ENCODE assay signal across 22 cellular contexts in the genomic region with DNA sequence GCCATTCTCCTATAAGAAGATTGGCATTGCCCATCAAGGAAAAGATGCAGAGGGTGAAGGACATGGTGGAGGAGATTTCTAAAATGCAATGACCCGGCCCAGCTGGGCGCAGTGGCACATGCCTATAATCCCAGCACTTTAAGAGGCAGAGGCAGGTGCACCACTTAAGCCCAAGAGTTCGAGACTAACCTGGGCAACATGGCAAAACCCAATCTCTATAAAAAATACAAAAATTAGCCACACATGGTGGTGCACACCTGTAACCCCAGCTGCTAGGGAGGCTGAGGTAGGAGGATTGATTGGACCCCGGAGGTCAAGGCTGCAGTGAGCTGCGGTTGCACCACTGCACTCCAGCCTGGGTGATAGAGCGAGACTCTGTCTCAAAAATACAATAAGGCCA.
"Had no signal": no experiment of that assay in that cellular context is flagged by ENCODE, and none has a peak within 500 bp of the region (broad histone marks: within the 10 kb centered on the region; RNA-seq: fewer than 3 reads in every experiment).

No MANE protein-coding gene starts in this region.

- H3K27ac Mint-ChIP-seq: mesothelial cell of epicardium had no signal

- H3K9me3 ChIP-seq: esophagus squamous epithelium, gastrocnemius medialis, heart right ventricle, left lung, lower lobe of right lung, mucosa of descending colon had no signal

- H3K36me3 ChIP-seq: esophagus squamous epithelium, gastrocnemius medialis, heart right ventricle, left lung, lower lobe of right lung had no signal

- H3K4me3 ChIP-seq: coronary artery, dorsolateral prefrontal cortex, esophagus squamous epithelium, gastrocnemius medialis, heart right ventricle, left lung, lower lobe of right lung, mucosa of descending colon had no signal

- H3K36me3 Mint-ChIP-seq: mesothelial cell of epicardium had no signal

- DNase-seq: dermis blood vessel endothelial cell; dorsolateral prefrontal cortex; effector CD4-positive, alpha-beta T cell; effector memory CD4-positive, alpha-beta T cell; esophagus squamous epithelium; foreskin fibroblast; foreskin melanocyte; gastrocnemius medialis; glutamatergic neuron; heart right ventricle; hippocampal formation; left cardiac atrium; left lung; left ventricle myocardium superior; lower lobe of right lung; mesenchymal stem cell; mucosa of descending colon had no signal

- ATAC-seq: gastrocnemius medialis, heart right ventricle, left cardiac atrium, left lung, left ventricle myocardium superior, lower lobe of right lung, mucosa of descending colon had no signal

- H3K27ac ChIP-seq: coronary artery, dorsolateral prefrontal cortex, esophagus squamous epithelium, gastrocnemius medialis, heart right ventricle, left lung, lower lobe of right lung had no signal

- FAIRE-seq: endothelial cell of umbilical vein, islet of Langerhans, keratinocyte had no signal

- H3K4me3 Mint-ChIP-seq: mesothelial cell of epicardium had no signal

- H3K27me3 ChIP-seq: gastrocnemius medialis, heart right ventricle, left lung had no signal

- H3K4me1 ChIP-seq: left lung had no signal
